12 cellular contexts compared by ENCODE assay signal in the genomic region with DNA sequence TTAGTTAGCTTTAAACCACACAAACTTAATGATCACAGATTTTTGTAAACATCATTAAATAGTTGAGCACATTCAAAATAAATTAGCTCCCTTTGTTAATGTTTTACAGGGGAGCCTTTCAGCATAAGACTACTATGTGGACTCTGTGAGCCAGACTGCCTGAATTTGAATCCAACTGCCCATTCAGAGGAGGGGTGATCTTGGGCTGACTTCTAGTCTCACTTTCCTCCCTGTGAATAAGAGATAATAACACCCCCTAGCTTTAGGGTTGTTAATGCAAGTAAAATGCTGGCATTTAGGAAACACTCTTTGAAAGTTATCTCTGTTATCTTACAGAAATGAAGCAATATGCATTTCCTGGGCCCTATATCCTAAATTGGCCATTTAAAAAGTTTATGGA. TPM values are rescaled to one million over a fixed set of nuclear protein-coding genes. Genes with fewer than 3 reads are reported as not detected.
A peak's percentile ranks its signal among the peaks of the same experiment; 100 is the strongest.
DNase-seq lines count a peak whose midpoint lies in the region; ATAC-seq, FAIRE-seq and TF ChIP-seq lines count a peak whose summit lies in the region.
"Not testable (repeated sequence)": the region's sequence is repeated elsewhere in the genome, so short reads cannot be mapped to it uniquely, and the experiment has no call there.
"Had no signal": no experiment of that assay in that cellular context is flagged by ENCODE, and none has a peak within 500 bp of the region (broad histone marks: within the 10 kb centered on the region; RNA-seq: fewer than 3 reads in every experiment).

No MANE protein-coding gene starts in this region.

- TF ChIP-seq CTCF in A549 (IDR thresholded peaks at IDR 0.05) = not testable (repeated sequence)
- TF ChIP-seq CTCF in foreskin keratinocyte (conservative IDR thresholded peaks at IDR 0.05) = peak; percentile 10
- peak; percentile 23 for TF ChIP-seq CTCF in liver (IDR thresholded peaks at IDR 0.05; ENCODE audit: low read depth, low read length, missing input control)

- CTCF ChIA-PET in A549 (lab: Yijun Ruan, JAX) = not testable (repeated sequence)

- H3K4me3 ChIP-seq in A549; liver (ENCODE audit: low read depth in 1 of 3, low read length in 3 of 3); small intestine (ENCODE audit: low read depth in 1 of 2, low read length in 2 of 2): not testable (repeated sequence)

- H3K27me3 ChIP-seq in foreskin keratinocyte; liver (ENCODE audit: control insufficient read depth in 4 of 4, insufficient read depth in 4 of 4, low read length in 3 of 4); small intestine (ENCODE audit: control insufficient read depth in 2 of 2, insufficient read depth in 2 of 2, low read length in 2 of 2): not testable (repeated sequence)

- not testable (repeated sequence) for H3K27ac ChIP-seq in A549; foreskin keratinocyte; small intestine (ENCODE audit: low read depth in 1 of 2, low read length in 1 of 2)
- peak overlapping the region; percentile 65 to 77 for H3K27ac ChIP-seq in liver (ENCODE audit: low read depth in 1 of 2, low read length in 2 of 2)

- ATAC-seq in A549, foreskin keratinocyte: not testable (repeated sequence)

- not testable (repeated sequence) for H3K9me3 ChIP-seq in A549; liver (ENCODE audit: control insufficient read depth in 4 of 4, low read length in 3 of 4); small intestine (ENCODE audit: control insufficient read depth, low read depth)

- DNase-seq in A549 (ENCODE audit: low read depth in 1 of 2, low spot score in 1 of 2); foreskin keratinocyte: not testable (repeated sequence)
- DNase-seq in HuH-7 (ENCODE audit: low spot score) (peak; percentile 22), OCI-M1 (lab: John Stamatoyannopoulos, UW) (peak; percentile 54), small intestine (peak; percentile 15)

- TF ChIP-seq POLR2A in A549 (IDR thresholded peaks at IDR 0.05; ENCODE audit: low read length) = not testable (repeated sequence)

- POLR2A ChIA-PET in A549 (lab: Yijun Ruan, JAX) = not testable (repeated sequence)

- not testable (repeated sequence) for H3K36me3 ChIP-seq in liver (ENCODE audit: control insufficient read depth in 4 of 4, insufficient read depth in 3 of 4, low read depth in 1 of 4, low read length in 3 of 4); small intestine (ENCODE audit: control insufficient read depth in 2 of 2, insufficient read depth in 2 of 2, low read length in 2 of 2)

- FAIRE-seq in A549 (lab: Jason Lieb, UNC) = peak; percentile 74
- not testable (repeated sequence) for FAIRE-seq in small intestine (lab: Jason Lieb, UNC)

- not testable (repeated sequence) for H3K4me1 ChIP-seq in A549; foreskin keratinocyte; small intestine (ENCODE audit: control insufficient read depth in 2 of 2, insufficient read depth in 1 of 2, low read depth in 1 of 2, low read length in 1 of 2)
- peaks cover 3 to 22% (median 18%) of the 10 kb centered on the region in 4 donors for H3K4me1 ChIP-seq in liver (ENCODE audit: control insufficient read depth in 4 of 4, insufficient read depth in 4 of 4, low read length in 3 of 4)

- not testable (repeated sequence) for TF ChIP-seq EP300 in A549 (IDR thresholded peaks at IDR 0.05)

- peak overlapping the region in 1 of 2 donors; percentile 22 for H3K9ac ChIP-seq in liver (ENCODE audit: low read depth in 1 of 2, low read length in 2 of 2)

- TF ChIP-seq RAD21 in A549 (conservative IDR thresholded peaks at IDR 0.05 in 1 of 2, IDR thresholded peaks at IDR 0.05 in 1 of 2) = not testable (repeated sequence)
- TF ChIP-seq RAD21 in liver (IDR thresholded peaks at IDR 0.05) = peak; percentile 36 to 53

- not testable (repeated sequence) for H3K4me2 ChIP-seq in A549

TF ChIP-seq in liver, 16 proteins besides CTCF, POLR2A, EP300 and RAD21:
- TF ChIP-seq HNF4A (conservative IDR thresholded peaks at IDR 0.05) = peak; percentile 72 to 76
- TF ChIP-seq TAF1 (conservative IDR thresholded peaks at IDR 0.05) = peak; percentile 46
- peak in 1 of 2 donors; percentile 44 for TF ChIP-seq RXRA (IDR thresholded peaks at IDR 0.05)
- peak; percentile 62 for TF ChIP-seq SP1 (IDR thresholded peaks at IDR 0.05)
- peak; percentile 34 for TF ChIP-seq YY1 (IDR thresholded peaks at IDR 0.05)
- TF ChIP-seq, protein P1, sequence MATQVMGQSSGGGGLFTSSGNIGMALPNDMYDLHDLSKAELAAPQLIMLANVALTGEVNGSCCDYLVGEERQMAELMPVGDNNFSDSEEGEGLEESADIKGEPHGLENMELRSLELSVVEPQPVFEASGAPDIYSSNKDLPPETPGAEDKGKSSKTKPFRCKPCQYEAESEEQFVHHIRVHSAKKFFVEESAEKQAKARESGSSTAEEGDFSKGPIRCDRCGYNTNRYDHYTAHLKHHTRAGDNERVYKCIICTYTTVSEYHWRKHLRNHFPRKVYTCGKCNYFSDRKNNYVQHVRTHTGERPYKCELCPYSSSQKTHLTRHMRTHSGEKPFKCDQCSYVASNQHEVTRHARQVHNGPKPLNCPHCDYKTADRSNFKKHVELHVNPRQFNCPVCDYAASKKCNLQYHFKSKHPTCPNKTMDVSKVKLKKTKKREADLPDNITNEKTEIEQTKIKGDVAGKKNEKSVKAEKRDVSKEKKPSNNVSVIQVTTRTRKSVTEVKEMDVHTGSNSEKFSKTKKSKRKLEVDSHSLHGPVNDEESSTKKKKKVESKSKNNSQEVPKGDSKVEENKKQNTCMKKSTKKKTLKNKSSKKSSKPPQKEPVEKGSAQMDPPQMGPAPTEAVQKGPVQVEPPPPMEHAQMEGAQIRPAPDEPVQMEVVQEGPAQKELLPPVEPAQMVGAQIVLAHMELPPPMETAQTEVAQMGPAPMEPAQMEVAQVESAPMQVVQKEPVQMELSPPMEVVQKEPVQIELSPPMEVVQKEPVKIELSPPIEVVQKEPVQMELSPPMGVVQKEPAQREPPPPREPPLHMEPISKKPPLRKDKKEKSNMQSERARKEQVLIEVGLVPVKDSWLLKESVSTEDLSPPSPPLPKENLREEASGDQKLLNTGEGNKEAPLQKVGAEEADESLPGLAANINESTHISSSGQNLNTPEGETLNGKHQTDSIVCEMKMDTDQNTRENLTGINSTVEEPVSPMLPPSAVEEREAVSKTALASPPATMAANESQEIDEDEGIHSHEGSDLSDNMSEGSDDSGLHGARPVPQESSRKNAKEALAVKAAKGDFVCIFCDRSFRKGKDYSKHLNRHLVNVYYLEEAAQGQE (IDR thresholded peaks at IDR 0.05) = peak; percentile 48
- peak; percentile 45 for TF ChIP-seq HNF4G (IDR thresholded peaks at IDR 0.05)

RNA-seq across cellular contexts. Expression of a gene that starts 23.6 kb away (rescaled TPM):
- polyA plus RNA-seq in A549 (2011; rRNA removed) (0.14 and 0.21 TPM in 2 replicates), A549 (2017; fragmentation: RNase III; extraction: RNeasy Plus Mini Kit Qiagen cat#74134 plus additional on column Dnase treatment) (not detected in 3 replicates), foreskin keratinocyte (0.20 and 0.45 TPM in 2 replicates), liver (1 to 10 TPM; 7.0 to 8.7 TPM), small intestine (100 to 1,000 TPM in 2 of 3 donors, 10 to 100 TPM in 1; 69.8 to 345 (median 329) TPM)
- polyA plus RNA-seq in A549 (2012; cell fraction: cytosol; rRNA removed) = 0.08 TPM in 1 of 2 replicates, not detected in the other
- 0.10 TPM in 1 of 2 replicates, not detected in the other for polyA plus RNA-seq in A549 (2012; cell fraction: nucleus; rRNA removed)
- polyA minus RNA-seq in A549 (2011; rRNA and poly(A)+ RNA removed) = not detected in 2 replicates
- total RNA-seq in foreskin keratinocyte (0.42 and 0.68 TPM in 2 replicates), liver (10 to 100 TPM in 1 of 2 donors, 1 to 10 TPM in 1; 7.4 to 11.5 TPM)
- total RNA-seq: A172; Caco-2; CD4-positive, alpha-beta T cell; Daoy; GM23248; HT-29 had no signal
- polyA plus RNA-seq: GM23248 had no signal

Comparison
In these comparisons a context has a peak if more than half of its experiments do, and no peak if none do; other contexts are left out.
1. RNA of a gene that starts 23.6 kb away (polyA plus RNA-seq): 69.8 to 345 TPM in small intestine; 7.0 to 8.7 TPM in liver, 0.20 to 0.45 TPM in foreskin keratinocyte and 0.08 to 0.21 TPM in A549; every median in the first group is over 4 times any median in the second.